Comparison of ENCODE assay signal across 9 cellular contexts in the genomic region with DNA sequence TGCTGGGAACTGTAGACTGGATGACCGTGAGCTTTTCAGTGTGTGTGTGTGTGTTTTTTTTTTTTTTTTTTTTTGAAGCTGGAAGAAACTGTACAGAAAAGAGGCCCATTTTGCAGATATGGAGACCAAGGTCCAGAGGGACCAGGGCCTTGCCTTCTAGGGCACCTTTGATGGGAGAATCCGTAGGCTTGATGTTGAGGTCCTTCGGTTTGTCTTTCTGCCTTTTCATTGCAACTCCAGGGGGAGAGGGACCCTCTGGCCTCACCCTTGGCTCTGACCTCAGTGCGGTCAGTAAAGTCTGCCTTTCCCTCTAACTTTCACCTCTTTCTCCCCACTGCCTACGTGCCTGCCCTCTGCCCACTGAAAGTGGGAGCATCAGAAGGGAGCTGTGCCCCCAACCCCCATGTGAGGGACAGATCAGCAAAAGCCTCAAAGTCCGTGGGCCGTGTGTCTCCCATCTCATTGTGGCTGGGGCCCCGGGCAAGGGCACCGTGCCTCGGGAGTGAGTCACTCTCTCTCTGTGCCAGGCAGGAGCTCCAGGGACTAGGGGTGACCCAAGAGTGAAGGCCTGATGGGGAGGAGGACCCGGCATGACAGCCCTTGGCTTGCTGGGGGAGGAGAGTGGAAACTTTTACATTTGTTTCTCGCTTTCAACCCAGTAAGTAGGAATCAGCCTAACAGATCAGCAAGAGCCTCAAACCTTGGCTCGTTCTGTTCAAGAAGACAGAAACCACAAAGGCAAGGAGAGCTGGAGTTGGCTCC.
DNase-seq lines count a peak whose midpoint lies in the region; ATAC-seq and TF ChIP-seq lines count a peak whose summit lies in the region.
"Had no signal": no experiment of that assay in that cellular context is flagged by ENCODE, and none has a peak within 500 bp of the region (broad histone marks: within the 10 kb centered on the region; RNA-seq: fewer than 3 reads in every experiment).

No MANE protein-coding gene starts in this region.

- no peak overlapping the region for H3K27ac ChIP-seq in heart right ventricle
- H3K27ac ChIP-seq: thyroid gland had no signal

- peaks cover 2% of the 10 kb centered on the region; the same call in 1 of the 2 replicates for H3K27me3 Mint-ChIP-seq in HFFc6 (ENCODE audit: insufficient read depth)

- H3K27me3 ChIP-seq in heart right ventricle, result no peaks in the 10 kb centered on the region
- H3K27me3 ChIP-seq: thyroid gland had no signal

- DNase-seq in HFFc6 (peak; percentile 76), heart right ventricle (peak; percentile 32 to 43)
- peak; percentile 78 to 83 for DNase-seq in activated CD4-positive, alpha-beta T cell treated with anti-CD3 and anti-CD28 coated beads, Interleukin-2, amount 50 U/mL, for 48 hours
- DNase-seq in stimulated activated CD4-positive, alpha-beta T cell treated with anti-CD3 and anti-CD28 coated beads, Interleukin-4, amount 100 ng/mL, for 48 hours (ENCODE audit: low read depth in 2 of 2), result peak; percentile 46 to 72

- H3K27ac Mint-ChIP-seq in HFFc6, result peak overlapping the region; percentile 92

- H3K4me1 ChIP-seq in heart right ventricle, result peaks cover 0 to 33% (median 16%) of the 10 kb centered on the region in 9 donors

- peaks cover 0 to 6% (median 0%) of the 10 kb centered on the region in 9 donors for H3K36me3 ChIP-seq in heart right ventricle
- H3K36me3 ChIP-seq: thyroid gland had no signal

- H3K9me3 Mint-ChIP-seq in HFFc6, result no peaks in the 10 kb centered on the region

- intact Hi-C loops in heart right ventricle (cut with DNase I), result loop anchor here in 1 of 10 donors (5.0 kb wide), 1 partner anchor 161 kb away; no protein-coding TSS in a partner anchor

- H3K36me3 Mint-ChIP-seq in HFFc6 (ENCODE audit: low read depth), result peaks cover 6% of the 10 kb centered on the region

- WGBS in heart right ventricle, 2 donors, result 63 to 67% methylated on average over 13 of the region's 13 CpGs

- H3K4me3 Mint-ChIP-seq in HFFc6, result peak overlapping the region; percentile 70

- no peak overlapping the region for H3K4me3 ChIP-seq in heart right ventricle
- H3K4me3 ChIP-seq: thyroid gland had no signal

- H3K9me3 ChIP-seq in heart right ventricle, result no peaks in the 10 kb centered on the region
- H3K9me3 ChIP-seq: thyroid gland had no signal

- peaks cover 40% of the 10 kb centered on the region for H3K4me1 Mint-ChIP-seq in HFFc6 (ENCODE audit: low read depth)

- TF ChIP-seq CTCF in HFFc6 (IDR thresholded peaks at IDR 0.05) (no peak), heart right ventricle (IDR thresholded peaks at IDR 0.05) (no peak)

- ATAC-seq in heart right ventricle (peak in 7 of 8 donors; percentile 41 to 87 (median 65)), GM19452 (IDR thresholded peaks at IDR 0.05; ENCODE audit: unreplicated experiment) (no peak), HG03139 (IDR thresholded peaks at IDR 0.05; ENCODE audit: unreplicated experiment) (no peak), HG03460 (IDR thresholded peaks at IDR 0.05; ENCODE audit: unreplicated experiment) (no peak), HG03135 (IDR thresholded peaks at IDR 0.05; ENCODE audit: unreplicated experiment) (no peak)

Comparison
In these comparisons a context has a peak if more than half of its experiments do, and no peak if none do; other contexts are left out.
1. ATAC-seq: peak in heart right ventricle (7 of 8); none in GM19452 (single experiment), HG03139 (single experiment), HG03460 (single experiment) and HG03135 (single experiment).
2. Peak in every context shown above with its lines, with median percentiles within 50 percentile points of each other: DNase-seq.